Comparison of ENCODE assay signal across 9 cellular contexts in genomic region chr4:577499-578450, GRCh38. TPM values are rescaled to one million over a fixed set of nuclear protein-coding genes. Genes with fewer than 3 reads are reported as not detected.
A peak's percentile ranks its signal among the peaks of the same experiment; 100 is the strongest.
DNase-seq lines count a peak whose midpoint lies in the region; ATAC-seq, FAIRE-seq and TF ChIP-seq lines count a peak whose summit lies in the region.
"Had no signal": no experiment of that assay in that cellular context is flagged by ENCODE, and none has a peak within 500 bp of the region (broad histone marks: within the 10 kb centered on the region; RNA-seq: fewer than 3 reads in every experiment).

No MANE protein-coding gene starts in this region.

- H3K36me3 ChIP-seq in CD4-positive, alpha-beta memory T cell (ENCODE audit: insufficient read depth, low read length) = no peaks in the 10 kb centered on the region
- H3K36me3 ChIP-seq in MM.1S (replicated peaks; ENCODE audit: insufficient read depth, low read length) = no peaks in the 10 kb centered on the region

- no peak overlapping the region for H3K4me2 ChIP-seq in MM.1S (ENCODE audit: low read depth, low read length)

- H3K4me1 ChIP-seq in CD4-positive, alpha-beta memory T cell (ENCODE audit: insufficient read depth, low read length) = no peaks in the 10 kb centered on the region
- H3K4me1 ChIP-seq in MM.1S (ENCODE audit: low read length) = no peaks in the 10 kb centered on the region

- no peaks in the 10 kb centered on the region for H3K36me3 Mint-ChIP-seq in CD4-positive, alpha-beta memory T cell
- H3K36me3 Mint-ChIP-seq in mesothelial cell of epicardium (no peaks in the 10 kb centered on the region), T-cell (no peaks in the 10 kb centered on the region)

- POLR2A ChIA-PET in CD4-positive, alpha-beta memory T cell (lab: Charles Lee; ENCODE audit: partially characterized antibody) = no interaction called here
- POLR2A ChIA-PET in T-cell (lab: Charles Lee) = no interaction called here

- CTCF ChIA-PET in CD4-positive, alpha-beta memory T cell (lab: Charles Lee; ENCODE audit: partially characterized antibody) = interaction anchor here (0.8 kb wide), 1 partner anchor 9 kb away, joined by 3 read pairs; no protein-coding TSS in a partner anchor
- CTCF ChIA-PET in T-cell (lab: Charles Lee) = no interaction called here

- TF ChIP-seq CTCF in HL-60 (IDR thresholded peaks at IDR 0.05; ENCODE audit: insufficient read depth, low read length) = no peak
- no peak for TF ChIP-seq CTCF in mesothelial cell of epicardium (IDR thresholded peaks at IDR 0.05; ENCODE audit: unreplicated experiment)
- no peak for TF ChIP-seq CTCF in MM.1S (IDR thresholded peaks at IDR 0.05; ENCODE audit: low read length)

- H3K4me3 Mint-ChIP-seq in CD4-positive, alpha-beta memory T cell = peak overlapping the region in 7 of 8 donors; percentile 10 to 77 (median 27)
- H3K4me3 Mint-ChIP-seq in mesothelial cell of epicardium (peak overlapping the region; percentile 33), T-cell (peak overlapping the region in 1 of 3 donors; percentile 72)

- no peak overlapping the region for H3K9ac ChIP-seq in MM.1S (ENCODE audit: low read length)

- intact Hi-C loops in CD4-positive, alpha-beta memory T cell (cut with micrococcal nuclease) = no loop called here

- no peaks in the 10 kb centered on the region for H3K9me2 ChIP-seq in MM.1S (replicated peaks; ENCODE audit: insufficient read depth, low read length)

- H3K9me3 Mint-ChIP-seq in CD4-positive, alpha-beta memory T cell = peaks cover 0 to 10% (median 3%) of the 10 kb centered on the region in 8 donors
- no peaks in the 10 kb centered on the region for H3K9me3 Mint-ChIP-seq in mesothelial cell of epicardium
- peaks cover 0 to 5% (median 2%) of the 10 kb centered on the region in 3 donors for H3K9me3 Mint-ChIP-seq in T-cell

- no peak for TF ChIP-seq POLR2A in GM12892 (IDR thresholded peaks at IDR 0.05; ENCODE audit: low read depth, low read length)

- no peaks in the 10 kb centered on the region for H3K9me3 ChIP-seq in CD4-positive, alpha-beta memory T cell (ENCODE audit: control insufficient read depth in 1 of 2, low read length in 2 of 2)
- H3K9me3 ChIP-seq in MM.1S (replicated peaks; ENCODE audit: insufficient read depth, low read length) = no peaks in the 10 kb centered on the region

- H4K20me1 ChIP-seq in MM.1S (ENCODE audit: insufficient read depth, low read length) = no peaks in the 10 kb centered on the region

- no peak for FAIRE-seq in GM12892 (lab: Jason Lieb, UNC)

- H3K27me3 ChIP-seq in CD4-positive, alpha-beta memory T cell (ENCODE audit: insufficient read depth, low read length) = peaks cover 18% of the 10 kb centered on the region
- H3K27me3 ChIP-seq in HL-60 (ENCODE audit: insufficient read depth, poor library complexity, severe bottlenecking) = peaks cover 32% of the 10 kb centered on the region
- H3K27me3 ChIP-seq in MM.1S (replicated peaks; ENCODE audit: insufficient read depth, low read length) = no peaks in the 10 kb centered on the region

- no peaks in the 10 kb centered on the region for H3K79me2 ChIP-seq in MM.1S (ENCODE audit: low read length)

- H3K27ac ChIP-seq in CD4-positive, alpha-beta memory T cell (ENCODE audit: low read depth, low read length) = no peak overlapping the region
- H3K27ac ChIP-seq in HL-60 (replicated peaks) = no peak overlapping the region
- H3K27ac ChIP-seq in MM.1S (ENCODE audit: low read length) = no peak overlapping the region

- H3K4me1 Mint-ChIP-seq in CD4-positive, alpha-beta memory T cell = peaks cover 8 to 22% (median 15%) of the 10 kb centered on the region in 4 donors
- H3K4me1 Mint-ChIP-seq in mesothelial cell of epicardium (peaks cover 10% of the 10 kb centered on the region), T-cell (peaks cover 13 to 15% (median 15%) of the 10 kb centered on the region in 3 donors)

- no peaks in the 10 kb centered on the region for H3F3A ChIP-seq in MM.1S (ENCODE audit: insufficient read depth, low read length)

- no peak for ATAC-seq in T-cell (replicated peaks in 1 of 4)
- no peak for ATAC-seq in GM18858 (IDR thresholded peaks at IDR 0.05; ENCODE audit: unreplicated experiment)

- H2AFZ ChIP-seq in MM.1S (ENCODE audit: low read length) = no peak overlapping the region

- H3K27me3 Mint-ChIP-seq in CD4-positive, alpha-beta memory T cell = peaks cover 41 to 43% of the 10 kb centered on the region in 2 donors
- H3K27me3 Mint-ChIP-seq in mesothelial cell of epicardium (ENCODE audit: low read depth) (peaks cover 78% of the 10 kb centered on the region), T-cell (peaks cover 49 to 61% of the 10 kb centered on the region in 2 donors)

- H3K27ac Mint-ChIP-seq in CD4-positive, alpha-beta memory T cell = peak overlapping the region in 1 of 7 donors; percentile 16
- no peak overlapping the region for H3K27ac Mint-ChIP-seq in mesothelial cell of epicardium
- H3K27ac Mint-ChIP-seq in T-cell = peak overlapping the region in 1 of 2 donors; percentile 1

- no peak for DNase-seq in CD4-positive, alpha-beta memory T cell
- DNase-seq in HL-60 (ENCODE audit: low read depth in 1 of 2, low spot score in 1 of 2) = peak; percentile 5 to 39
- DNase-seq in astrocyte of the hippocampus (ENCODE audit: low read depth, low spot score) = peak; percentile 63
- no peak for DNase-seq in mesothelial cell of epicardium (ENCODE audit: low spot score in 2 of 2, unreplicated experiment in 2 of 2)
- DNase-seq in T-cell = no peak
- DNase-seq in GM12892 (ENCODE audit: insufficient read length) = no peak
- no peak for DNase-seq in MM.1S
- DNase-seq: SHP77 had no signal

- H3K4me3 ChIP-seq in CD4-positive, alpha-beta memory T cell (ENCODE audit: low read length in 2 of 2) = no peak overlapping the region
- no peak overlapping the region for H3K4me3 ChIP-seq in HL-60 (replicated peaks; ENCODE audit: insufficient read depth, low read length)
- no peak overlapping the region for H3K4me3 ChIP-seq in MM.1S (ENCODE audit: low read length)

RNA-seq across cellular contexts. Expression of gene TMEM271, which starts 1.7 kb away (rescaled TPM):
- total RNA-seq in CD4-positive, alpha-beta memory T cell = not detected
- polyA plus RNA-seq in CD4-positive, alpha-beta memory T cell = not detected
- total RNA-seq in mesothelial cell of epicardium = 0.11 TPM in 1 of 3 replicates, not detected in the others
- total RNA-seq in T-cell = not detected
- not detected for polyA plus RNA-seq in GM12892 (2012; ENCODE audit: missing spikeins)

RNA-seq across cellular contexts. Expression of gene PDE6B, which starts 47.6 kb away (rescaled TPM):
- total RNA-seq in CD4-positive, alpha-beta memory T cell = 10 to 100 TPM; 15.4 to 17.6 TPM
- polyA plus RNA-seq in CD4-positive, alpha-beta memory T cell = 10 to 100 TPM; 15.3 to 16.0 TPM
- total RNA-seq in mesothelial cell of epicardium = 9.0 to 12.0 TPM (median 11.6 TPM) in 3 replicates
- total RNA-seq in T-cell = 10 to 100 TPM; 14.2 to 21.7 (median 19.8) TPM
- polyA plus RNA-seq in GM12892 (2012; ENCODE audit: missing spikeins) = 1.0 TPM

Comparison
In these comparisons a context has a peak if more than half of its experiments do, and no peak if none do; other contexts are left out.
1. DNase-seq: peak in HL-60 (2 of 2) and astrocyte of the hippocampus (single experiment); none in CD4-positive, alpha-beta memory T cell (0 of 5), mesothelial cell of epicardium (0 of 2), T-cell (0 of 34), GM12892 (single experiment) and MM.1S (single experiment).